ENCODE assay signal across 22 cellular contexts in the genomic region with DNA sequence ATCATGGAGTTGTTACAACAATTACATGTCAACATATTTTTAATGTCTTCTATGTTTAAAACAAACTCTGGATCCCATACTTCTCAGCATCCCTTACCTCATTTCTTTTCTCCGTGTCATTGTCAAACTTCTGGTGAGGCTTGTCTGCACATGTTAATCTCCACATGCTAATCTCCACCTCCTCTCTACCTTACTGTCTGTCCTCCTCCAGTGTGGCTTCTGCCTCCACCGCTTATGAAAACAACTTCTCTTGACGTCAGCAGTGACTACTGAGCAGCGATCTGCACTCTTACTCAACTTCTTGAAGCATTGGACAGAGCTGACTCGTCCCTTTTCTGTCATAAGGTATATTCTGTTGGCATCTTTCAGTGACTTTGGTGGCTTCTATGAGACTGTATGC.
DNase-seq lines count a peak whose midpoint lies in the region; ATAC-seq and TF ChIP-seq lines count a peak whose summit lies in the region.
"Had no signal": no experiment of that assay in that cellular context is flagged by ENCODE, and none has a peak within 500 bp of the region (broad histone marks: within the 10 kb centered on the region; RNA-seq: fewer than 3 reads in every experiment).

No MANE protein-coding gene starts in this region.

- H3K4me3 ChIP-seq in epithelial cell of esophagus (ENCODE audit: low read length), result no peak overlapping the region
- no peak overlapping the region for H3K4me3 ChIP-seq in gastrocnemius medialis
- H3K4me3 ChIP-seq: MG63 had no signal

- H3K27ac ChIP-seq in gastrocnemius medialis, result no peak overlapping the region

- in situ Hi-C loops in SK-MEL-5 (cut with HindIII; ENCODE audit: low pct_unique_long_range_greater_than_20kb, low sequenced_read_pairs), result no loop called here
- in situ Hi-C loops in gastrocnemius medialis (cut with MboI; ENCODE audit: low sequenced_read_pairs in 4 of 4), result no loop called here

- intact Hi-C loops in gastrocnemius medialis (cut with DNase I; ENCODE audit: low total_unique reads), result no loop called here

- H3K4me1 ChIP-seq in gastrocnemius medialis, result peaks cover 0 to 16% of the 10 kb centered on the region in 2 donors

- H3K9me3 ChIP-seq in gastrocnemius medialis, result no peaks in the 10 kb centered on the region
- H3K9me3 ChIP-seq: MG63, SK-N-SH had no signal

- ATAC-seq in HG02970 (IDR thresholded peaks at IDR 0.05; ENCODE audit: low FRiP score, unreplicated experiment) (no peak), gastrocnemius medialis (no peak), GM18858 (IDR thresholded peaks at IDR 0.05; ENCODE audit: unreplicated experiment) (no peak)

- no peak for TF ChIP-seq POLR2A in gastrocnemius medialis (IDR thresholded peaks at IDR 0.05)

- H3K27me3 ChIP-seq in gastrocnemius medialis, result no peaks in the 10 kb centered on the region

- TF ChIP-seq CTCF in epithelial cell of esophagus (IDR thresholded peaks at IDR 0.05; ENCODE audit: insufficient read depth, low read depth, low read length, missing control alignments), result no peak
- no peak for TF ChIP-seq CTCF in gastrocnemius medialis (IDR thresholded peaks at IDR 0.05 in 4 of 5, conservative IDR thresholded peaks at IDR 0.05 in 1 of 5)

- DNase-seq in HT1080 (ENCODE audit: low read depth) (peak; percentile 34), SK-MEL-5 (ENCODE audit: low read depth, low spot score) (peak; percentile 36), epithelial cell of esophagus (ENCODE audit: low read depth) (peak; percentile 70), putamen (ENCODE audit: low spot score) (peak; percentile 43), gastrocnemius medialis (no peak)
- DNase-seq: ACHN; C1 segment of cervical spinal cord; CD8-positive, alpha-beta memory T cell; DMS53; EL; H9; IMR-90; MG63; NCI-H1092 treated with DMSO at 0.1 percent for 48 hours; NCI-H146; NCI-H2029 treated with DMSO at 0.1 percent for 48 hours; NCI-H2171; NCI-H446; SHP77; SK-N-SH had no signal

- H3K36me3 ChIP-seq in gastrocnemius medialis, result no peaks in the 10 kb centered on the region
- H3K36me3 ChIP-seq: MG63 had no signal

Comparison
In these comparisons a context has a peak if more than half of its experiments do, and no peak if none do; other contexts are left out.
1. DNase-seq: peak in HT1080 (single experiment), SK-MEL-5 (single experiment), epithelial cell of esophagus (single experiment) and putamen (single experiment); none in gastrocnemius medialis (0 of 2).